In the genomic region with DNA sequence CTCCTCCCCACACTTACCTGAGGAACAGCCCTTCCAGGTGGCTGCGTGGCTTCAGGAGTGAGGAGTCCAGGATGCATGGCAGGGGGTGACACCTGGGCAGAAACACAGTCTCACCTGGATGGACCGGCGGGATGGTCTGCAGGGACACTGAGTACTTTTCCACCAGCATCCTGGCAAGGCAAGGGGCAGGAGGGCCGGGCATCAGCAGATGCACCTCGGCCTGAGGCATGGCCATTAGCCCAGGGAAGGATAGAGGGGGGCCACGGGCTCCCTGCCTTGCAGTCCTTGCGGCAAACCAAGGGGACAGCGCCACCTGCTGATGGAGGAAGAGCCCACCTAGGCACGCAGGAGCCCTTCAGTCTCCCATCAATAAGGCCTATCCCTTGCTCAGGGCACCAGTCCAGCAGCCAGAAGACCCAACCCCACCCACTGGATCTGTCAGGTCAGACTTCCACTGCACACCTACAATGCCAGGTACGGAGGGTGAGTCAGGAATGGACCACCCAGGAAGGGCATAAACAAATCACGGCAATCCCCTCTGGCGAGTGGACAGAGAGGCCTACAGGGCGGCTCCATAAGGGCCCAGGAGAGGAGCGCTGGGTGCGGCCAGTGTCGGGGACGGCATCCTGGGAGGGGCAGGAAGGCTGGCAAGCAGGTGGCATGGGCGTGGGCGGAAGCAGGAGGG, we compare ENCODE assay signal across 8 cellular contexts. TPM values are rescaled to one million over a fixed set of nuclear protein-coding genes. Genes with fewer than 3 reads are reported as not detected.
DNase-seq lines count a peak whose midpoint lies in the region; ATAC-seq and TF ChIP-seq lines count a peak whose summit lies in the region.

No MANE protein-coding gene starts in this region.

- peaks cover 5% of the 10 kb centered on the region for H3K36me3 Mint-ChIP-seq in central memory CD8-positive, alpha-beta T cell (ENCODE audit: insufficient read depth)

- no peaks in the 10 kb centered on the region for H3K9me3 Mint-ChIP-seq in central memory CD8-positive, alpha-beta T cell

- H3K27ac Mint-ChIP-seq in central memory CD8-positive, alpha-beta T cell (ENCODE audit: low read depth): peak overlapping the region; percentile 81

- ATAC-seq in HG03159 (IDR thresholded peaks at IDR 0.05; ENCODE audit: unreplicated experiment) (peak; percentile 57), left colon (peak; percentile 81), HG02642 (IDR thresholded peaks at IDR 0.05; ENCODE audit: poor library complexity, unreplicated experiment) (no peak)
- no peak for ATAC-seq in central memory CD8-positive, alpha-beta T cell (replicated peaks; ENCODE audit: extremely low read depth, poor library complexity, severe bottlenecking)

- intact Hi-C loops in left colon (cut with DNase I, micrococcal nuclease): no loop called here

- peaks cover 45% of the 10 kb centered on the region for H3K4me1 Mint-ChIP-seq in central memory CD8-positive, alpha-beta T cell

- H3K4me3 Mint-ChIP-seq in central memory CD8-positive, alpha-beta T cell: peak overlapping the region; percentile 71

- no peaks in the 10 kb centered on the region for H3K27me3 Mint-ChIP-seq in central memory CD8-positive, alpha-beta T cell

- DNase-seq in NCI-H510A treated with DMSO at 0.1 percent for 48 hours (lab: John Stamatoyannopoulos, UW) (peak; percentile 86), left colon (peak; percentile 89 to 95)
- DNase-seq in activated CD4-positive, alpha-beta T cell treated with anti-CD3 and anti-CD28 coated beads for 24 hours (ENCODE audit: low read depth in 2 of 2): peak; percentile 73 to 87
- DNase-seq in central memory CD8-positive, alpha-beta T cell (ENCODE audit: low spot score in 2 of 2): peak; percentile 64 to 78
- DNase-seq in stimulated activated CD4-positive, alpha-beta T cell treated with anti-CD3 and anti-CD28 coated beads, Interleukin-4, amount 100 ng/mL, for 1 hour: peak; percentile 87

- peak; percentile 97 for TF ChIP-seq CTCF in GM12872 (IDR thresholded peaks at IDR 0.05; ENCODE audit: insufficient read depth, low read depth, low read length)

RNA-seq across cellular contexts. Expression of gene FAM178B, which starts 26.0 kb away (rescaled TPM):
- total RNA-seq in left colon: under 1 TPM; 0.22 to 0.34 TPM

Comparison
In these comparisons a context has a peak if more than half of its experiments do, and no peak if none do; other contexts are left out.
1. ATAC-seq: peak in HG03159 (single experiment) and left colon (single experiment); none in central memory CD8-positive, alpha-beta T cell (single experiment) and HG02642 (single experiment).
2. Peak in every context shown above with its lines, with median percentiles within 50 percentile points of each other: DNase-seq.